Comparison of ENCODE assay signal across 21 cellular contexts in genomic region chr20:33709398-33709797, GRCh38. TPM values are rescaled to one million over a fixed set of nuclear protein-coding genes. Genes with fewer than 3 reads are reported as not detected.
A peak's percentile ranks its signal among the peaks of the same experiment; 100 is the strongest.
DNase-seq lines count a peak whose midpoint lies in the region; ATAC-seq and TF ChIP-seq lines count a peak whose summit lies in the region.
"Had no signal": no experiment of that assay in that cellular context is flagged by ENCODE, and none has a peak within 500 bp of the region (broad histone marks: within the 10 kb centered on the region; RNA-seq: fewer than 3 reads in every experiment).

No MANE protein-coding gene starts in this region.

- intact Hi-C loops in left colon (cut with DNase I, micrococcal nuclease) (no loop called here), vagina (cut with DNase I) (no loop called here)

- H3K4me1 ChIP-seq in vagina, result no peaks in the 10 kb centered on the region
- H3K4me1 ChIP-seq: heart right ventricle had no signal

- no peaks in the 10 kb centered on the region for H3K27me3 ChIP-seq in SU-DHL-6 (ENCODE audit: low read length)
- H3K27me3 ChIP-seq in vagina, result no peaks in the 10 kb centered on the region
- H3K27me3 ChIP-seq: heart right ventricle, thyroid gland had no signal

- peak overlapping the region; percentile 65 for H3K27ac Mint-ChIP-seq in T-helper 1 cell treated with Interleukin-12 subunit alpha and Interleukin-12 subunit beta and Interleukin-4 antibody, amounts not matched to agents 30 μg/mL and 1 μg/mL, for 36 hours

- no peak for TF ChIP-seq POLR2A in vagina (IDR thresholded peaks at IDR 0.05)

- H3K79me2 ChIP-seq in SU-DHL-6 (ENCODE audit: insufficient read depth, low read length), result no peaks in the 10 kb centered on the region

- peaks cover 34% of the 10 kb centered on the region for H3K36me3 Mint-ChIP-seq in T-helper 1 cell treated with Interleukin-12 subunit alpha and Interleukin-12 subunit beta and Interleukin-4 antibody, amounts not matched to agents 30 μg/mL and 1 μg/mL, for 36 hours (ENCODE audit: low read depth)

- no peaks in the 10 kb centered on the region for H4K20me1 ChIP-seq in SU-DHL-6 (ENCODE audit: low read depth, low read length)

- no peak overlapping the region for H2AFZ ChIP-seq in SU-DHL-6 (ENCODE audit: low read depth, low read length, severe bottlenecking)

- H3K9me3 Mint-ChIP-seq in T-helper 1 cell treated with Interleukin-12 subunit alpha and Interleukin-12 subunit beta and Interleukin-4 antibody, amounts not matched to agents 30 μg/mL and 1 μg/mL, for 36 hours, result no peaks in the 10 kb centered on the region
- H3K9me3 Mint-ChIP-seq: activated T-cell treated with anti-CD3 and anti-CD28 coated beads, Interleukin-2, amount 50 U/mL, for 4 hours; naive thymus-derived CD4-positive, alpha-beta T cell had no signal

- H3K27ac ChIP-seq in SU-DHL-6 (ENCODE audit: low read depth, low read length) (0 out of 2 replicates have a peak overlapping the region, but pooled peaks have one; percentile 35), vagina (no peak overlapping the region)
- H3K27ac ChIP-seq: C4-2B, heart right ventricle, HL-60 had no signal

- no peaks in the 10 kb centered on the region for H3K27me3 Mint-ChIP-seq in T-helper 1 cell treated with Interleukin-12 subunit alpha and Interleukin-12 subunit beta and Interleukin-4 antibody, amounts not matched to agents 30 μg/mL and 1 μg/mL, for 36 hours (ENCODE audit: low read depth)
- H3K27me3 Mint-ChIP-seq: naive thymus-derived CD4-positive, alpha-beta T cell had no signal

- H3K9ac ChIP-seq in SU-DHL-6 (ENCODE audit: low read length), result no peak overlapping the region

- no peaks in the 10 kb centered on the region for H3K36me3 ChIP-seq in SU-DHL-6 (ENCODE audit: low read length)
- peaks cover 0 to 55% of the 10 kb centered on the region in 2 donors for H3K36me3 ChIP-seq in vagina

- H3F3A ChIP-seq in SU-DHL-6 (ENCODE audit: insufficient read depth), result peaks cover 5% of the 10 kb centered on the region; the same call in 1 of the 2 replicates

- peaks cover 18% of the 10 kb centered on the region for H3K4me1 Mint-ChIP-seq in T-helper 1 cell treated with Interleukin-12 subunit alpha and Interleukin-12 subunit beta and Interleukin-4 antibody, amounts not matched to agents 30 μg/mL and 1 μg/mL, for 36 hours (ENCODE audit: low read depth)

- ATAC-seq in left colon, result peak; percentile 33
- ATAC-seq in HG03175 (IDR thresholded peaks at IDR 0.05; ENCODE audit: unreplicated experiment), result no peak
- ATAC-seq in HG03039 (IDR thresholded peaks at IDR 0.05; ENCODE audit: unreplicated experiment), result no peak
- ATAC-seq: naive thymus-derived CD4-positive, alpha-beta T cell; Panc1 had no signal

- H3K4me2 ChIP-seq in SU-DHL-6 (ENCODE audit: low read depth, low read length, poor library complexity, severe bottlenecking), result no peak overlapping the region

- H3K4me3 ChIP-seq in SU-DHL-6 (ENCODE audit: insufficient read depth, low read length, poor library complexity, severe bottlenecking), result no peak overlapping the region
- no peak overlapping the region for H3K4me3 ChIP-seq in vagina
- H3K4me3 ChIP-seq: heart right ventricle, thyroid gland had no signal

- TF ChIP-seq CTCF in SU-DHL-6 (IDR thresholded peaks at IDR 0.05; ENCODE audit: insufficient read depth, low read length, poor library complexity, severe bottlenecking) (no peak), vagina (IDR thresholded peaks at IDR 0.05) (no peak)

- no peak for DNase-seq in T-helper 1 cell
- peak; percentile 33 for DNase-seq in ELR (ENCODE audit: low read depth)
- DNase-seq in left colon, result no peak
- DNase-seq in vagina (ENCODE audit: extremely low spot score in 2 of 2), result no peak
- DNase-seq: activated CD4-positive, CD25-positive, alpha-beta regulatory T cell; activated T-cell treated with anti-CD3 and anti-CD28 coated beads, Interleukin-2, amount 50 U/mL, for 4 hours; caudate nucleus; effector CD8-positive, alpha-beta T cell; heart right ventricle; mammary epithelial cell; naive thymus-derived CD4-positive, alpha-beta T cell; NCI-H1417; stimulated activated CD4-positive, alpha-beta T cell treated with anti-CD3 and anti-CD28 coated beads, Interleukin-4, amount 100 ng/mL, for 24 hours; thyroid gland had no signal

- H3K9me3 ChIP-seq in SU-DHL-6 (ENCODE audit: insufficient read depth, low read length), result no peaks in the 10 kb centered on the region
- no peaks in the 10 kb centered on the region for H3K9me3 ChIP-seq in vagina
- H3K9me3 ChIP-seq: heart right ventricle, thyroid gland had no signal

- no peak overlapping the region for H3K4me3 Mint-ChIP-seq in T-helper 1 cell treated with Interleukin-12 subunit alpha and Interleukin-12 subunit beta and Interleukin-4 antibody, amounts not matched to agents 30 μg/mL and 1 μg/mL, for 36 hours
- H3K4me3 Mint-ChIP-seq: activated T-cell treated with anti-CD3 and anti-CD28 coated beads, Interleukin-2, amount 50 U/mL, for 4 hours had no signal

- H3K9me2 ChIP-seq in SU-DHL-6 (replicated peaks; ENCODE audit: insufficient read depth, low read length), result no peaks in the 10 kb centered on the region

RNA-seq across cellular contexts. Expression of gene PXMP4, which starts 10.7 kb away (rescaled TPM):
- total RNA-seq in left colon (10 to 100 TPM; 13.4 to 22.2 TPM), vagina (6.6 TPM)

RNA-seq across cellular contexts. Expression of gene ZNF341, which starts 22.4 kb away (rescaled TPM):
- 1 to 10 TPM; 4.2 to 4.9 TPM for total RNA-seq in left colon
- 4.2 TPM for total RNA-seq in vagina

RNA-seq across cellular contexts. Expression of gene E2F1, which starts 23.2 kb away (rescaled TPM):
- total RNA-seq in left colon (1 to 10 TPM; 2.6 to 5.9 TPM), vagina (0.49 TPM)

RNA-seq across cellular contexts. Expression of gene NECAB3, which starts 35.2 kb away (rescaled TPM):
- total RNA-seq in left colon, result 10 to 100 TPM; 38.5 to 54.1 TPM
- 29.2 TPM for total RNA-seq in vagina

RNA-seq across cellular contexts. Expression of gene ACTL10, which starts 42.7 kb away (rescaled TPM):
- total RNA-seq in left colon (1 to 10 TPM; 3.5 to 3.8 TPM), vagina (1.5 TPM)
